ENCODE assay signal across 22 cellular contexts in genomic region chr19:307111-307531, GRCh38. TPM values are rescaled to one million over a fixed set of nuclear protein-coding genes. Genes with fewer than 3 reads are reported as not detected.
DNase-seq lines count a peak whose midpoint lies in the region; ATAC-seq, FAIRE-seq and TF ChIP-seq lines count a peak whose summit lies in the region.
"Had no signal": no experiment of that assay in that cellular context is flagged by ENCODE, and none has a peak within 500 bp of the region (broad histone marks: within the 10 kb centered on the region; RNA-seq: fewer than 3 reads in every experiment).

No MANE protein-coding gene starts in this region.

- H4K20me1 ChIP-seq in GM12878 (ENCODE audit: control insufficient read depth, insufficient read depth) = no peaks in the 10 kb centered on the region

- H3K4me1 ChIP-seq in GM12878 (ENCODE audit: control insufficient read depth, insufficient read depth, low read length) (no peaks in the 10 kb centered on the region), neuronal stem cell (ENCODE audit: control insufficient read depth in 2 of 2, insufficient read depth in 1 of 2, low read depth in 1 of 2, low read length in 2 of 2) (no peaks in the 10 kb centered on the region), gastrocnemius medialis (no peaks in the 10 kb centered on the region)
- H3K4me1 ChIP-seq: BLaER1 had no signal

- no peak overlapping the region for H2BK120ac ChIP-seq in neuronal stem cell (ENCODE audit: low read depth, low read length)

- RAD21 ChIA-PET in GM12878 (lab: Charles Lee; ENCODE audit: unreplicated experiment) = no interaction called here

- no TSS peak for BruUV-seq in GM12878 (replicated peaks; lab: Mats Ljungman, UMichigan)

- SMC1A ChIA-PET in GM12878 (lab: Charles Lee; ENCODE audit: uncharacterized antibody, unreplicated experiment) = no interaction called here

- no peak overlapping the region for H2AK5ac ChIP-seq in neuronal stem cell (ENCODE audit: low read depth, low read length)

- in situ Hi-C loops in GM12878 (cut with MboI) (no loop called here), gastrocnemius medialis (cut with MboI; ENCODE audit: low sequenced_read_pairs in 4 of 4) (no loop called here)

- peak overlapping the region; percentile 8 for H3K14ac ChIP-seq in neuronal stem cell (ENCODE audit: low read length)

- no peak for ATAC-seq in GM12878
- ATAC-seq in gastrocnemius medialis = no peak
- no peak for ATAC-seq in HG02885 (IDR thresholded peaks at IDR 0.05; ENCODE audit: poor library complexity, unreplicated experiment)

- peak; percentile 19; the same call in 1 of the 2 replicates for TF ChIP-seq POLR2A in GM12878 (IDR thresholded peaks at IDR 0.05; ENCODE audit: low read depth, low read length)
- no peak for TF ChIP-seq POLR2A in gastrocnemius medialis (IDR thresholded peaks at IDR 0.05)

- H3K9ac ChIP-seq in GM12878 (ENCODE audit: control insufficient read depth, insufficient read depth, low read length) (no peak overlapping the region), neuronal stem cell (ENCODE audit: low read depth, low read length, poor library complexity) (no peak overlapping the region)
- H3K9ac ChIP-seq: BLaER1 had no signal

- no peak overlapping the region for H4K8ac ChIP-seq in neuronal stem cell (ENCODE audit: low read depth, low read length)

- H4K91ac ChIP-seq in neuronal stem cell (ENCODE audit: low read depth, low read length, poor library complexity) = no peak overlapping the region

- H3K9me3 ChIP-seq in GM12878 (replicated peaks; ENCODE audit: control insufficient read depth, insufficient read depth, low read length) = no peaks in the 10 kb centered on the region
- H3K9me3 ChIP-seq in neuronal stem cell (replicated peaks in 1 of 2; ENCODE audit: control insufficient read depth in 2 of 2, insufficient read depth in 1 of 2, low read depth in 1 of 2, low read length in 2 of 2) = no peaks in the 10 kb centered on the region
- no peaks in the 10 kb centered on the region for H3K9me3 ChIP-seq in gastrocnemius medialis
- H3K9me3 ChIP-seq: BLaER1 had no signal

- H3K4ac ChIP-seq in neuronal stem cell (ENCODE audit: low read length) = no peak overlapping the region

- H3K4me2 ChIP-seq in GM12878 (ENCODE audit: control insufficient read depth, insufficient read depth) = no peak overlapping the region
- no peak overlapping the region for H3K4me2 ChIP-seq in neuronal stem cell (ENCODE audit: insufficient read depth, low read length, poor library complexity, severe bottlenecking)
- H3K4me2 ChIP-seq: BLaER1 had no signal

- H3K79me1 ChIP-seq in neuronal stem cell (ENCODE audit: low read depth, low read length) = peaks cover 24% of the 10 kb centered on the region

- no peak for TF ChIP-seq RAD21 in GM12878 (IDR thresholded peaks at IDR 0.05; ENCODE audit: insufficient read depth, low read depth, low read length)

- peak; percentile 50 for DNase-seq in activated effector memory CD4-positive, alpha-beta T cell treated with anti-CD3 and anti-CD28 coated beads, Interleukin-2, amount 50 U/mL, for 16 hours
- no peak for DNase-seq in activated effector memory CD4-positive, alpha-beta T cell treated with Interleukin-2 at 50 U/mL for 16 hours
- no peak for DNase-seq in GM12878 (ENCODE audit: low read depth, low spot score)
- DNase-seq in neuronal stem cell (ENCODE audit: low spot score) = no peak
- DNase-seq in gastrocnemius medialis = no peak
- no peak for DNase-seq in occipital lobe (lab: John Stamatoyannopoulos, UW)
- DNase-seq in KG1 (lab: John Stamatoyannopoulos, UW) = no peak
- DNase-seq: CD4-positive, CD25-positive, alpha-beta regulatory T cell; DMS53; Karpas-422; NCI-H1092; NCI-H1417 treated with DMSO at 0.1 percent for 48 hours; NCI-H1694 treated with DMSO at 0.1 percent for 48 hours; NCI-H2081; NCI-H2227 treated with DMSO at 0.1 percent for 48 hours; NCI-H526 treated with DMSO at 0.1 percent for 48 hours; RPMI8226; SHP77 treated with DMSO at 0.1 percent for 48 hours had no signal

- TF ChIP-seq CTCF in GM12878 (IDR thresholded peaks at IDR 0.05 in 2 of 3, conservative IDR thresholded peaks at IDR 0.05 in 1 of 3; ENCODE audit: control insufficient read depth in 2 of 3, extremely low read depth in 1 of 3, insufficient read depth in 1 of 3, low read depth in 3 of 3, low read length in 3 of 3) = no peak
- TF ChIP-seq CTCF in gastrocnemius medialis (IDR thresholded peaks at IDR 0.05 in 4 of 5, conservative IDR thresholded peaks at IDR 0.05 in 1 of 5) = no peak

- CTCF ChIA-PET in GM12878 (lab: Yijun Ruan, JAX) = no interaction called here

- no peak for FAIRE-seq in GM12878 (lab: Jason Lieb, UNC)
- FAIRE-seq: D721Med, G401.6 had no signal

- no peak overlapping the region for H3K23ac ChIP-seq in neuronal stem cell (ENCODE audit: low read depth, low read length, poor library complexity)

- H2AFZ ChIP-seq in GM12878 (ENCODE audit: control insufficient read depth, low read depth, low read length) = no peak overlapping the region
- no peak overlapping the region for H2AFZ ChIP-seq in neuronal stem cell (ENCODE audit: low read length)

- no peak overlapping the region for H3K18ac ChIP-seq in neuronal stem cell (ENCODE audit: low read length)

- TF ChIP-seq EP300 in GM12878 (IDR thresholded peaks at IDR 0.05; ENCODE audit: borderline replicate concordance in 1 of 2, control insufficient read depth in 1 of 2, low read depth in 2 of 2, low read length in 2 of 2) = no peak

- H2BK12ac ChIP-seq in neuronal stem cell (ENCODE audit: low read length) = peak overlapping the region; percentile 22

- peak overlapping the region; percentile 75 for H2BK5ac ChIP-seq in neuronal stem cell (ENCODE audit: low read length)

- H3K36me3 ChIP-seq in GM12878 (ENCODE audit: control insufficient read depth in 2 of 2, insufficient read depth in 2 of 2, low read length in 1 of 2) (peaks cover 0 to 22% of the 10 kb centered on the region in 2 experiments; a peak in 3 of 4 replicates), neuronal stem cell (replicated peaks in 1 of 2; ENCODE audit: control insufficient read depth in 2 of 2, insufficient read depth in 2 of 2, low read length in 2 of 2) (peaks cover 42 to 74% of the 10 kb centered on the region in 2 donors), gastrocnemius medialis (peaks cover 0 to 48% of the 10 kb centered on the region in 2 donors)

- WGBS in GM12878 (ENCODE audit: insufficient coverage, insufficient replicate concordance, low lambda C conversion rate, missing lambda C conversion rate) = 78% methylated on average over 15 of the region's 26 CpGs
- WGBS in neuronal stem cell (ENCODE audit: extremely low coverage in 2 of 2, insufficient read length in 2 of 2, insufficient replicate concordance in 1 of 2), 2 donors = no CpG with 5 or more reads among the region's 26 CpGs

- no peaks in the 10 kb centered on the region for H3K27me3 ChIP-seq in GM12878 (replicated peaks in 1 of 2; ENCODE audit: control insufficient read depth in 2 of 2, insufficient read depth in 2 of 2, low read length in 1 of 2)
- H3K27me3 ChIP-seq in neuronal stem cell (ENCODE audit: control insufficient read depth in 3 of 3, insufficient read depth in 3 of 3, low read depth in 1 of 3, low read length in 3 of 3) = no peaks in the 10 kb centered on the region
- no peaks in the 10 kb centered on the region for H3K27me3 ChIP-seq in gastrocnemius medialis
- H3K27me3 ChIP-seq: BLaER1 had no signal

- POLR2A ChIA-PET in GM12878 (lab: Charles Lee) = no interaction called here

- H2BK15ac ChIP-seq in neuronal stem cell (ENCODE audit: low read length) = no peak overlapping the region

- H3K4me3 ChIP-seq in GM12878 (no peak overlapping the region), neuronal stem cell (ENCODE audit: low read length in 2 of 2) (no peak overlapping the region), gastrocnemius medialis (peak overlapping the region in 2 of 4 donors; percentile 48 to 58)
- H3K4me3 ChIP-seq: BLaER1 had no signal

- intact Hi-C loops in GM12878 (cut with micrococcal nuclease; ENCODE audit: unreplicated experiment) (no loop called here), gastrocnemius medialis (cut with DNase I; ENCODE audit: low total_unique reads) (no loop called here)

- H3K79me2 ChIP-seq in GM12878 (ENCODE audit: control insufficient read depth, insufficient read depth, low read length) = no peaks in the 10 kb centered on the region

- no peak overlapping the region for H3K27ac ChIP-seq in GM12878 (ENCODE audit: control insufficient read depth, insufficient read depth)
- H3K27ac ChIP-seq in neuronal stem cell (replicated peaks; ENCODE audit: low read length) = no peak overlapping the region
- peak overlapping the region in 3 of 4 donors; percentile 34 to 79 (median 70) for H3K27ac ChIP-seq in gastrocnemius medialis
- H3K27ac ChIP-seq: BLaER1 had no signal

RNA-seq across cellular contexts. Expression of gene PLPP2, which starts 15.9 kb away (rescaled TPM):
- 0.10 TPM in 1 of 2 replicates, not detected in the other for total RNA-seq in GM12878 (2013; cell fraction: nucleolus; rRNA removed)
- not detected in 2 replicates for total RNA-seq in GM12878 (2014; rRNA removed)
- not detected in 2 replicates for total RNA-seq in GM12878 (2014; rRNA removed; fragmentation: Illumina TruSeq; extraction: Trizol)
- total RNA-seq in GM12878 (2021) = 0.51 and 0.62 TPM in 2 replicates
- 0.18 TPM for polyA plus RNA-seq in GM12878 (2011; ENCODE audit: low read depth)
- 0.07 and 0.14 TPM in 2 replicates for polyA plus RNA-seq in GM12878 (2011; rRNA removed)
- polyA plus RNA-seq in GM12878 (2011; cell fraction: cytosol; rRNA removed) = 0.12 and 0.24 TPM in 2 replicates
- polyA plus RNA-seq in GM12878 (2011; cell fraction: nucleus; rRNA removed) = 0.15 and 0.27 TPM in 2 replicates
- 0.36 and 0.38 TPM in 2 replicates for polyA plus RNA-seq in GM12878 (2012)
- not detected in 2 replicates for polyA plus RNA-seq in GM12878 (2014; fragmentation: Illumina TruSeq; extraction: Trizol)
- polyA plus RNA-seq in GM12878 (2014; fragmentation: Nextera tagmentation; extraction: Ambion mirVana) = not detected
- 0.04 TPM in 1 of 2 replicates, not detected in the other for polyA plus RNA-seq in GM12878 (2014; rRNA removed)
- polyA plus RNA-seq in GM12878 (2016; fragmentation: Nextera tagmentation; extraction: Ambion mirVana) = not detected
- polyA minus RNA-seq in GM12878 (2011; rRNA and poly(A)+ RNA removed) = not detected in 2 replicates
- polyA minus RNA-seq in GM12878 (2011; cell fraction: cytosol; rRNA and poly(A)+ RNA removed) = not detected in 2 replicates
- polyA minus RNA-seq in GM12878 (2011; cell fraction: nucleus; rRNA and poly(A)+ RNA removed) = under 0.01 TPM in 1 of 2 replicates, not detected in the other
- 0.77 TPM for polyA plus RNA-seq in neuronal stem cell (2013, experiment 1 of 2)
- polyA plus RNA-seq in neuronal stem cell (2013, experiment 2 of 2) = 0.65 TPM
- total RNA-seq in gastrocnemius medialis = 1 to 10 TPM in 1 of 4 donors, under 1 TPM in 2, not detected in 1; 0.64 to 1.2 (median 0.92) TPM
- 0.62 TPM for total RNA-seq in occipital lobe

RNA-seq across cellular contexts. Expression of gene MIER2, which starts 37.5 kb away (rescaled TPM):
- total RNA-seq in GM12878 (2013; cell fraction: nucleolus; rRNA removed) = 36.8 and 37.2 TPM in 2 replicates
- total RNA-seq in GM12878 (2014; rRNA removed) (9.8 and 11.6 TPM in 2 replicates), GM12878 (2014; rRNA removed; fragmentation: Illumina TruSeq; extraction: Trizol) (4.6 and 6.8 TPM in 2 replicates), GM12878 (2021) (22.2 and 23.6 TPM in 2 replicates), gastrocnemius medialis (10 to 100 TPM; 10.6 to 21.0 (median 16.5) TPM), occipital lobe (5.3 TPM)
- polyA plus RNA-seq in GM12878 (2011; ENCODE audit: low read depth) = 2.4 TPM
- polyA plus RNA-seq in GM12878 (2011; rRNA removed) (6.5 and 11.6 TPM in 2 replicates), GM12878 (2014; fragmentation: Illumina TruSeq; extraction: Trizol) (10.9 and 12.5 TPM in 2 replicates), GM12878 (2014; fragmentation: Nextera tagmentation; extraction: Ambion mirVana) (under 1 TPM; 0.48 to 0.60 TPM), GM12878 (2014; rRNA removed) (14.9 and 20.6 TPM in 2 replicates), GM12878 (2016; fragmentation: Nextera tagmentation; extraction: Ambion mirVana) (10 to 100 TPM; 14.6 to 18.4 TPM)
- polyA plus RNA-seq in GM12878 (2011; cell fraction: cytosol; rRNA removed) = 10.5 and 10.7 TPM in 2 replicates
- 35.7 and 51.2 TPM in 2 replicates for polyA plus RNA-seq in GM12878 (2011; cell fraction: nucleus; rRNA removed)
- polyA plus RNA-seq in GM12878 (2012) = 25.2 and 25.4 TPM in 2 replicates
- 18.1 and 23.6 TPM in 2 replicates for polyA minus RNA-seq in GM12878 (2011; rRNA and poly(A)+ RNA removed)
- polyA minus RNA-seq in GM12878 (2011; cell fraction: cytosol; rRNA and poly(A)+ RNA removed) = 5.6 and 9.2 TPM in 2 replicates
- 10.2 and 27.7 TPM in 2 replicates for polyA minus RNA-seq in GM12878 (2011; cell fraction: nucleus; rRNA and poly(A)+ RNA removed)
- polyA plus RNA-seq in neuronal stem cell (2013, experiment 1 of 2) = 40.2 TPM
- polyA plus RNA-seq in neuronal stem cell (2013, experiment 2 of 2) = 41.0 TPM

Comparison
In these comparisons a context has a peak if more than half of its experiments do, and no peak if none do; other contexts are left out.
1. H3K27ac ChIP-seq: peak in gastrocnemius medialis (3 of 4); none in GM12878 (single experiment) and neuronal stem cell (single experiment).